In the genomic region with DNA sequence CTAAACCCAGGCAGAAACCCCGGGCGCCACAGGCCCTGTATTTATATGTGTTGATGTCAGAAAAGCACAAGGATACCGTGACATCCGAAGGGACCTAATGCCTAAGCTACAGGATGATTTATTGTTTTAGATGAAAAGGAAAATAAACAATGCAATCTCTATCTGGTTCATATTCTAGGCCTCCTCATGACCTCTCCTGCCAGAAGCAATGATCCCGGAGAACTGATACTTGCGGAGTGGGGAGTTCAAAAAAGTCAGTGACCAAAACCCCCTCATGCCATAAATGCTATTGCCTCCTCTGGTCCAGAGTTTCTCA, we compare ENCODE assay signal across 8 cellular contexts. TPM values are rescaled to one million over a fixed set of nuclear protein-coding genes. Genes with fewer than 3 reads are reported as not detected.
A peak's percentile ranks its signal among the peaks of the same experiment; 100 is the strongest.
DNase-seq lines count a peak whose midpoint lies in the region; ATAC-seq, FAIRE-seq and TF ChIP-seq lines count a peak whose summit lies in the region.

No MANE protein-coding gene starts in this region.

- H2AFZ ChIP-seq in PC-3 (ENCODE audit: low read length) (peak overlapping the region; percentile 89), endothelial cell of umbilical vein (ENCODE audit: low read depth, low read length) (peak overlapping the region; percentile 85), osteoblast (ENCODE audit: low read length) (peak overlapping the region; percentile 92)

- H3K4me3 Mint-ChIP-seq in Caco-2 (ENCODE audit: unreplicated experiment): peak overlapping the region; percentile 85

- H3K4me3 ChIP-seq in Caco-2 (ENCODE audit: low read depth, low read length): peak overlapping the region; percentile 80
- H3K4me3 ChIP-seq in PC-3 (ENCODE audit: low read length): peak overlapping the region; percentile 75
- H3K4me3 ChIP-seq in endothelial cell of umbilical vein (replicated peaks in 1 of 3; ENCODE audit: insufficient read depth in 1 of 3, low read depth in 1 of 3, low read length in 3 of 3): peak overlapping the region; percentile 62 to 92 (median 89)
- peak overlapping the region; percentile 84 for H3K4me3 ChIP-seq in osteoblast (ENCODE audit: insufficient read depth, low read length)

- H3K9me1 ChIP-seq in endothelial cell of umbilical vein (replicated peaks; ENCODE audit: control insufficient read depth, extremely low read depth, insufficient read depth, low read length): no peaks in the 10 kb centered on the region

- H3K36me3 Mint-ChIP-seq in Caco-2 (ENCODE audit: insufficient read depth, unreplicated experiment): peaks cover 17% of the 10 kb centered on the region

- intact Hi-C loops in Caco-2 (cut with micrococcal nuclease; ENCODE audit: unreplicated experiment) (loop anchor here (1.0 to 2.0 kb wide), 3 partner anchors 47 to 258 kb away; no protein-coding TSS in a partner anchor), PC-3 (cut with micrococcal nuclease) (loop anchor here (5.0 kb wide), 1 partner anchor 133 kb away; no protein-coding TSS in a partner anchor), endothelial cell of umbilical vein (cut with micrococcal nuclease) (loop anchor here (1.0 to 2.0 kb wide), 3 partner anchors 47 to 131 kb away; no protein-coding TSS in a partner anchor)

- FAIRE-seq in endothelial cell of umbilical vein (lab: Jason Lieb, UNC): peak; percentile 54

- H3K4me2 ChIP-seq in PC-3 (ENCODE audit: low read length) (peak overlapping the region; percentile 91), endothelial cell of umbilical vein (ENCODE audit: insufficient read depth, low read length) (peak overlapping the region; percentile 92), osteoblast (ENCODE audit: insufficient read depth, low read length) (peak overlapping the region; percentile 94)

- H3K79me2 ChIP-seq in PC-3 (ENCODE audit: low read length) (peaks cover 11% of the 10 kb centered on the region; the same call in 1 of the 2 replicates), endothelial cell of umbilical vein (ENCODE audit: control insufficient read depth, insufficient read depth, low read length) (no peaks in the 10 kb centered on the region), osteoblast (ENCODE audit: insufficient read depth, low read length) (no peaks in the 10 kb centered on the region)

- H3K9me3 ChIP-seq in Caco-2 (no peaks in the 10 kb centered on the region), PC-3 (ENCODE audit: low read length) (no peaks in the 10 kb centered on the region), endothelial cell of umbilical vein (replicated peaks; ENCODE audit: control insufficient read depth, insufficient read depth, low read length) (no peaks in the 10 kb centered on the region), osteoblast (ENCODE audit: low read depth, low read length) (no peaks in the 10 kb centered on the region)

- dilution Hi-C loops in endothelial cell of umbilical vein (cut with MboI; ENCODE audit: extremely low pct_ligation_motif_present, low sequenced_read_pairs): no loop called here

- H3K27me3 Mint-ChIP-seq in Caco-2 (ENCODE audit: insufficient read depth, unreplicated experiment): no peaks in the 10 kb centered on the region

- H3K9me3 Mint-ChIP-seq in Caco-2 (ENCODE audit: unreplicated experiment): no peaks in the 10 kb centered on the region

- H3K4me1 ChIP-seq in Caco-2 (peaks cover 4% of the 10 kb centered on the region), PC-3 (ENCODE audit: insufficient read depth, low read length) (peaks cover 16% of the 10 kb centered on the region), endothelial cell of umbilical vein (ENCODE audit: control insufficient read depth, extremely low read depth, insufficient read depth, low read length) (peaks cover 9% of the 10 kb centered on the region), osteoblast (ENCODE audit: insufficient read depth, low read length) (peaks cover 7% of the 10 kb centered on the region)

- POLR2A ChIA-PET in Caco-2 (lab: Charles Lee): no interaction called here
- POLR2A ChIA-PET in PC-3 (lab: Charles Lee; ENCODE audit: unreplicated experiment): no interaction called here
- POLR2A ChIA-PET in endothelial cell of umbilical vein (lab: Charles Lee): no interaction called here

- DNase-seq in Caco-2 (no peak), PC-3 (no peak), endothelial cell of umbilical vein (ENCODE audit: low read depth, low spot score) (no peak), osteoblast (ENCODE audit: insufficient read length, low spot score, missing footprints) (no peak), islet precursor cell (no peak), NCI-H1105 (lab: John Stamatoyannopoulos, UW) (no peak), Kasumi-1 (lab: John Stamatoyannopoulos, UW) (no peak), NCI-H748 treated with DMSO at 0.1 percent for 48 hours (lab: John Stamatoyannopoulos, UW) (no peak)

- CTCF ChIA-PET in Caco-2 (lab: Charles Lee) (interaction anchor here (1.1 kb wide), 1 partner anchor 131 kb away, joined by 3 read pairs; no protein-coding TSS in a partner anchor), PC-3 (lab: Charles Lee) (interaction anchor here (0.6 kb wide), 1 partner anchor 131 kb away, joined by 5 read pairs; no protein-coding TSS in a partner anchor), endothelial cell of umbilical vein (lab: Charles Lee) (interaction anchor here (1.6 to 3.2 kb wide), 2 partner anchors 131 to 258 kb away, joined by 5 to 19 read pairs; no protein-coding TSS in a partner anchor)

- H3K9ac ChIP-seq in PC-3 (ENCODE audit: low read length): peak overlapping the region; percentile 78
- H3K9ac ChIP-seq in endothelial cell of umbilical vein (replicated peaks; ENCODE audit: extremely low read depth, insufficient read depth, low read length): peak overlapping the region; percentile 89

- no peak for TF ChIP-seq POLR2A in endothelial cell of umbilical vein (IDR thresholded peaks at IDR 0.05; ENCODE audit: low read depth, low read length)

- H3K36me3 ChIP-seq in Caco-2 (ENCODE audit: control insufficient read depth, insufficient read depth, low read length) (no peaks in the 10 kb centered on the region), PC-3 (ENCODE audit: low read depth, low read length) (no peaks in the 10 kb centered on the region), endothelial cell of umbilical vein (ENCODE audit: control insufficient read depth in 2 of 2, extremely low read depth in 1 of 2, insufficient read depth in 2 of 2, low read length in 2 of 2) (no peaks in the 10 kb centered on the region), osteoblast (ENCODE audit: insufficient read depth, low read length) (no peaks in the 10 kb centered on the region)

- no peaks in the 10 kb centered on the region for H3K4me1 Mint-ChIP-seq in Caco-2 (ENCODE audit: low read depth, unreplicated experiment)

- no peaks in the 10 kb centered on the region for H3F3A ChIP-seq in PC-3 (ENCODE audit: low read length, unreplicated experiment)

- peak overlapping the region; percentile 36 for H3K27ac ChIP-seq in PC-3 (ENCODE audit: low read length)
- H3K27ac ChIP-seq in endothelial cell of umbilical vein (ENCODE audit: insufficient read depth, low read depth, low read length): peak overlapping the region; percentile 81
- peak overlapping the region; percentile 86 for H3K27ac ChIP-seq in osteoblast (ENCODE audit: low read depth, low read length)

- no peaks in the 10 kb centered on the region for H4K20me1 ChIP-seq in PC-3 (ENCODE audit: low read length)
- no peaks in the 10 kb centered on the region for H4K20me1 ChIP-seq in endothelial cell of umbilical vein (replicated peaks; ENCODE audit: control insufficient read depth, extremely low read depth, insufficient read depth, low read length)
- no peaks in the 10 kb centered on the region for H4K20me1 ChIP-seq in osteoblast (ENCODE audit: insufficient read depth, low read length)

- no peaks in the 10 kb centered on the region for H3K9me2 ChIP-seq in PC-3 (replicated peaks; ENCODE audit: low read length)

- no peak for ATAC-seq in PC-3

- peak in 1 of 2 experiments; percentile 31 for TF ChIP-seq CTCF in Caco-2 (IDR thresholded peaks at IDR 0.05; ENCODE audit: insufficient read depth in 1 of 2, low read depth in 1 of 2, low read length in 1 of 2, severe bottlenecking in 1 of 2, unreplicated experiment in 1 of 2)
- TF ChIP-seq CTCF in PC-3 (conservative IDR thresholded peaks at IDR 0.05; ENCODE audit: low read depth, low read length): 0 out of 2 replicates have a peak, but pooled peaks have one; percentile 24
- no peak for TF ChIP-seq CTCF in endothelial cell of umbilical vein (IDR thresholded peaks at IDR 0.05; ENCODE audit: extremely low read depth in 1 of 2, insufficient read depth in 1 of 2, low read depth in 1 of 2, low read length in 2 of 2)
- TF ChIP-seq CTCF in osteoblast (IDR thresholded peaks at IDR 0.05; ENCODE audit: extremely low read depth, low read depth, low read length): no peak

- BruUV-seq in Caco-2 (replicated peaks; lab: Mats Ljungman, UMichigan) (no TSS peak), PC-3 (replicated peaks; lab: Mats Ljungman, UMichigan) (no TSS peak), endothelial cell of umbilical vein (replicated peaks; lab: Mats Ljungman, UMichigan) (no TSS peak)

- H3K27ac Mint-ChIP-seq in Caco-2 (ENCODE audit: unreplicated experiment): peak overlapping the region; percentile 91

- H3K27me3 ChIP-seq in Caco-2 (replicated peaks; ENCODE audit: control insufficient read depth, insufficient read depth, low read length) (no peaks in the 10 kb centered on the region), PC-3 (ENCODE audit: low read length) (no peaks in the 10 kb centered on the region), endothelial cell of umbilical vein (ENCODE audit: control insufficient read depth in 2 of 2, insufficient read depth in 2 of 2, low read length in 2 of 2) (no peaks in the 10 kb centered on the region), osteoblast (ENCODE audit: insufficient read depth, low read length) (no peaks in the 10 kb centered on the region)

TF ChIP-seq in endothelial cell of umbilical vein, 7 proteins besides CTCF, POLR2A, EP300 and RAD21 (continues in another document):
- no peak for TF ChIP-seq GATA2 (IDR thresholded peaks at IDR 0.05; ENCODE audit: insufficient read depth, insufficient read length, low read depth, low read length)
- TF ChIP-seq POLR2AphosphoS5 (IDR thresholded peaks at IDR 0.05; ENCODE audit: insufficient read depth, low read depth, low read length): no peak
- TF ChIP-seq, protein P1, sequence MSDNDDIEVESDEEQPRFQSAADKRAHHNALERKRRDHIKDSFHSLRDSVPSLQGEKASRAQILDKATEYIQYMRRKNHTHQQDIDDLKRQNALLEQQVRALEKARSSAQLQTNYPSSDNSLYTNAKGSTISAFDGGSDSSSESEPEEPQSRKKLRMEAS (IDR thresholded peaks at IDR 0.05; ENCODE audit: insufficient read depth, insufficient read length): no peak

RNA-seq across cellular contexts. Expression of a gene that starts 0.8 kb away (rescaled TPM):
- total RNA-seq in Caco-2 (2022): 22.2 and 27.9 TPM in 2 replicates
- 33.1 and 36.3 TPM in 2 replicates for total RNA-seq in PC-3 (2014; rRNA removed)
- 12.7 and 13.4 TPM in 2 replicates for total RNA-seq in endothelial cell of umbilical vein
- polyA plus RNA-seq in endothelial cell of umbilical vein: 7.2 and 8.8 TPM in 2 replicates
- 15.0 and 16.2 TPM in 2 replicates for polyA plus RNA-seq in endothelial cell of umbilical vein (2011; cell fraction: cytosol; rRNA removed)
- polyA plus RNA-seq in endothelial cell of umbilical vein (2011; cell fraction: nucleus; rRNA removed): 10.3 and 10.7 TPM in 2 replicates
- polyA plus RNA-seq in endothelial cell of umbilical vein (2012): 7.1 and 11.6 TPM in 2 replicates
- 4.9 and 7.3 TPM in 2 replicates for polyA minus RNA-seq in endothelial cell of umbilical vein
- polyA minus RNA-seq in endothelial cell of umbilical vein (2011; cell fraction: cytosol; rRNA and poly(A)+ RNA removed): 4.1 TPM
- 4.6 and 10.0 TPM in 2 replicates for polyA minus RNA-seq in endothelial cell of umbilical vein (2011; cell fraction: nucleus; rRNA and poly(A)+ RNA removed)
- total RNA-seq in osteoblast: 10.0 and 13.4 TPM in 2 replicates

Comparison
In these comparisons a context has a peak if more than half of its experiments do, and no peak if none do; other contexts are left out.
1. H3K27ac ChIP-seq: peak in every context shown above with its lines; median percentile 86 in osteoblast; 81 in endothelial cell of umbilical vein; 36 in PC-3.